ENCODE assay signal across 9 cellular contexts in genomic region chr11:4636962-4637661, GRCh38. TPM values are rescaled to one million over a fixed set of nuclear protein-coding genes. Genes with fewer than 3 reads are reported as not detected.
DNase-seq lines count a peak whose midpoint lies in the region; ATAC-seq, FAIRE-seq and TF ChIP-seq lines count a peak whose summit lies in the region.
"Had no signal": no experiment of that assay in that cellular context is flagged by ENCODE, and none has a peak within 500 bp of the region (broad histone marks: within the 10 kb centered on the region; RNA-seq: fewer than 3 reads in every experiment).

OR51D1 (plus strand) TSS chr11:4637477; CDS start chr11:4639791, 2,314 bp downstream.

- CTCF ChIA-PET in GM12878 (lab: Yijun Ruan, JAX) = interaction anchor here (0.7 to 3.9 kb wide), 25 partner anchors 9 to 749 kb away, joined by 3 to 28 read pairs (median 5); partner anchors contain the start of gene TRIM68

- H3K36me3 ChIP-seq in GM12878 (ENCODE audit: control insufficient read depth in 2 of 2, insufficient read depth in 2 of 2, low read length in 1 of 2) (no peaks in the 10 kb centered on the region), iPS-15b (ENCODE audit: control insufficient read depth, insufficient read depth, low read length) (no peaks in the 10 kb centered on the region), small intestine (ENCODE audit: control insufficient read depth in 2 of 2, insufficient read depth in 2 of 2, low read length in 2 of 2) (no peaks in the 10 kb centered on the region)

- WGBS in GM12878 (ENCODE audit: insufficient coverage, insufficient replicate concordance, low lambda C conversion rate, missing lambda C conversion rate) = 18% methylated on average over 21 of the region's 21 CpGs
- 30 to 34% (median 33%) methylated on average over 21 of the region's 21 CpGs for WGBS in small intestine, 3 donors

- RAD21 ChIA-PET in GM12878 (lab: Charles Lee; ENCODE audit: unreplicated experiment) = interaction anchor here (0.6 to 2.6 kb wide), 7 partner anchors 9 to 455 kb away, joined by 3 to 21 read pairs (median 4); no protein-coding TSS in a partner anchor

- DNase-seq in SIG-M5 treated with dmso at 0.1 percent for 504 hours (lab: John Stamatoyannopoulos, UW; ENCODE audit: unreplicated experiment) = peak; percentile 24
- no peak for DNase-seq in SIG-M5 (lab: John Stamatoyannopoulos, UW)
- peak; percentile 79 for DNase-seq in NCI-H146 treated with DMSO at 0.1 percent for 48 hours (lab: John Stamatoyannopoulos, UW; ENCODE audit: unreplicated experiment)
- DNase-seq in T-helper 9 cell = peak; percentile 54
- peak; percentile 21 for DNase-seq in GM12878 (ENCODE audit: low read depth, low spot score)
- DNase-seq in small intestine = peak; percentile 69

- SMC1A ChIA-PET in GM12878 (lab: Charles Lee; ENCODE audit: uncharacterized antibody, unreplicated experiment) = interaction anchor here (0.5 to 2.8 kb wide), 20 partner anchors 9 to 978 kb away, joined by 3 to 19 read pairs (median 3); no protein-coding TSS in a partner anchor

- H3K9me3 ChIP-seq in GM12878 (replicated peaks; ENCODE audit: control insufficient read depth, insufficient read depth, low read length) = no peaks in the 10 kb centered on the region
- no peaks in the 10 kb centered on the region for H3K9me3 ChIP-seq in iPS-15b (ENCODE audit: control insufficient read depth, insufficient read depth, low read length)
- H3K9me3 ChIP-seq in small intestine (ENCODE audit: control insufficient read depth, low read depth) = no peaks in the 10 kb centered on the region

- no peak within 1 kb of the TSS for H3K9ac ChIP-seq in GM12878 (ENCODE audit: control insufficient read depth, insufficient read depth, low read length)
- no peak within 1 kb of the TSS for H3K9ac ChIP-seq in iPS-15b (ENCODE audit: low read depth, low read length)

- intact Hi-C loops in GM12878 (cut with micrococcal nuclease; ENCODE audit: unreplicated experiment) = loop anchor here (1.0 to 5.0 kb wide), 3 partner anchors 190 to 450 kb away; no protein-coding TSS in a partner anchor

- peak; percentile 90 to 94 (median 91) for TF ChIP-seq CTCF in GM12878 (IDR thresholded peaks at IDR 0.05 in 2 of 3, conservative IDR thresholded peaks at IDR 0.05 in 1 of 3; ENCODE audit: control insufficient read depth in 2 of 3, extremely low read depth in 1 of 3, insufficient read depth in 1 of 3, low read depth in 3 of 3, low read length in 3 of 3)

- no TSS peak for BruUV-seq in GM12878 (replicated peaks; lab: Mats Ljungman, UMichigan)

- POLR2A ChIA-PET in GM12878 (lab: Charles Lee) = no interaction called here

- ATAC-seq in HG02943 (IDR thresholded peaks at IDR 0.05; ENCODE audit: low read depth, unreplicated experiment) = peak; percentile 92
- ATAC-seq in GM12878 = peak; percentile 99

- H2AFZ ChIP-seq in GM12878 (ENCODE audit: control insufficient read depth, low read depth, low read length) = no peak within 1 kb of the TSS

- H4K20me1 ChIP-seq in GM12878 (ENCODE audit: control insufficient read depth, insufficient read depth) = no peaks in the 10 kb centered on the region

- in situ Hi-C loops in GM12878 (cut with MboI) = loop anchor here (5.0 kb wide), 2 partner anchors 190 to 355 kb away; partner anchors contain the start of gene OR51L1

- TF ChIP-seq POLR2A in GM12878 (IDR thresholded peaks at IDR 0.05; ENCODE audit: low read depth, low read length) = no peak

- H3K79me2 ChIP-seq in GM12878 (ENCODE audit: control insufficient read depth, insufficient read depth, low read length) = no peaks in the 10 kb centered on the region

- no peak within 1 kb of the TSS for H3K27ac ChIP-seq in GM12878 (ENCODE audit: control insufficient read depth, insufficient read depth)
- no peak within 1 kb of the TSS for H3K27ac ChIP-seq in small intestine (ENCODE audit: low read depth in 1 of 2, low read length in 1 of 2)

- H3K27me3 ChIP-seq in GM12878 (replicated peaks in 1 of 2; ENCODE audit: control insufficient read depth in 2 of 2, insufficient read depth in 2 of 2, low read length in 1 of 2) = no peaks in the 10 kb centered on the region; a peak in 1 of 4 replicates
- peaks cover 13% of the 10 kb centered on the region for H3K27me3 ChIP-seq in iPS-15b (ENCODE audit: control insufficient read depth, insufficient read depth, low read length)
- no peaks in the 10 kb centered on the region for H3K27me3 ChIP-seq in small intestine (ENCODE audit: control insufficient read depth in 2 of 2, insufficient read depth in 2 of 2, low read length in 2 of 2)

- FAIRE-seq in GM12878 (lab: Jason Lieb, UNC) = peak; percentile 27
- no peak for FAIRE-seq in small intestine (lab: Jason Lieb, UNC)
- FAIRE-seq: G401.6 had no signal

- peak; percentile 71 for TF ChIP-seq RAD21 in GM12878 (IDR thresholded peaks at IDR 0.05; ENCODE audit: insufficient read depth, low read depth, low read length)

- H3K4me1 ChIP-seq in GM12878 (ENCODE audit: control insufficient read depth, insufficient read depth, low read length) = no peaks in the 10 kb centered on the region
- no peaks in the 10 kb centered on the region for H3K4me1 ChIP-seq in iPS-15b (ENCODE audit: control insufficient read depth, insufficient read depth, low read length)
- H3K4me1 ChIP-seq in small intestine (ENCODE audit: control insufficient read depth in 2 of 2, insufficient read depth in 1 of 2, low read depth in 1 of 2, low read length in 1 of 2) = no peaks in the 10 kb centered on the region

- H3K4me2 ChIP-seq in GM12878 (ENCODE audit: control insufficient read depth, insufficient read depth) = no peak within 1 kb of the TSS

- TF ChIP-seq EP300 in GM12878 (IDR thresholded peaks at IDR 0.05; ENCODE audit: borderline replicate concordance in 1 of 2, control insufficient read depth in 1 of 2, low read depth in 2 of 2, low read length in 2 of 2) = no peak

- H3K4me3 ChIP-seq in GM12878 = no peak within 1 kb of the TSS
- H3K4me3 ChIP-seq in iPS-15b (ENCODE audit: low read depth, low read length) = peak within 1 kb of the TSS; percentile 36
- H3K4me3 ChIP-seq in small intestine (ENCODE audit: low read depth in 1 of 2, low read length in 2 of 2) = no peak within 1 kb of the TSS

TF ChIP-seq in GM12878, 131 proteins besides CTCF, POLR2A, EP300 and RAD21:
- TF ChIP-seq WRNIP1 (IDR thresholded peaks at IDR 0.05; ENCODE audit: borderline replicate concordance, low read depth, low read length) = 0 out of 2 replicates have a peak, but pooled peaks have one; percentile 43
- TF ChIP-seq YY1 (IDR thresholded peaks at IDR 0.05; ENCODE audit: low read depth, low read length) = peak; percentile 66
- peak; percentile 93 for TF ChIP-seq SMC3 (IDR thresholded peaks at IDR 0.05; ENCODE audit: borderline replicate concordance, low read length)
- TF ChIP-seq SREBF2 (IDR thresholded peaks at IDR 0.05; ENCODE audit: low read length) = no peak
- TF ChIP-seq IRF4 (IDR thresholded peaks at IDR 0.05; ENCODE audit: low read depth, low read length) = 0 out of 2 replicates have a peak, but pooled peaks have one; percentile 44
- TF ChIP-seq RUNX3 (IDR thresholded peaks at IDR 0.05; ENCODE audit: low read length) = no peak
- no peak for TF ChIP-seq NRF1 (conservative IDR thresholded peaks at IDR 0.05; ENCODE audit: low read depth, low read length)

RNA-seq across cellular contexts. Expression of gene OR51D1, which starts in this region (rescaled TPM):
- not detected in 2 replicates for total RNA-seq in GM12878 (2013; cell fraction: nucleolus; rRNA removed)
- total RNA-seq in GM12878 (2014; rRNA removed) (0.06 TPM in 1 of 2 replicates, not detected in the other), GM12878 (2014; rRNA removed; fragmentation: Illumina TruSeq; extraction: Trizol) (not detected in 2 replicates), GM12878 (2021) (not detected in 2 replicates)
- polyA plus RNA-seq in GM12878 (2011; ENCODE audit: low read depth) = not detected
- polyA plus RNA-seq in GM12878 (2011; rRNA removed) (not detected in 2 replicates), GM12878 (2014; fragmentation: Illumina TruSeq; extraction: Trizol) (not detected in 2 replicates), GM12878 (2014; fragmentation: Nextera tagmentation; extraction: Ambion mirVana) (not detected), GM12878 (2014; rRNA removed) (0.03 TPM in 1 of 2 replicates, not detected in the other), GM12878 (2016; fragmentation: Nextera tagmentation; extraction: Ambion mirVana) (not detected), small intestine (not detected)
- polyA plus RNA-seq in GM12878 (2011; cell fraction: cytosol; rRNA removed) = not detected in 2 replicates
- not detected in 2 replicates for polyA plus RNA-seq in GM12878 (2011; cell fraction: nucleus; rRNA removed)
- not detected in 2 replicates for polyA plus RNA-seq in GM12878 (2012)
- not detected in 2 replicates for polyA minus RNA-seq in GM12878 (2011; rRNA and poly(A)+ RNA removed)
- not detected in 2 replicates for polyA minus RNA-seq in GM12878 (2011; cell fraction: cytosol; rRNA and poly(A)+ RNA removed)
- polyA minus RNA-seq in GM12878 (2011; cell fraction: nucleus; rRNA and poly(A)+ RNA removed) = not detected in 2 replicates

Comparison
In these comparisons a context has a peak if more than half of its experiments do, and no peak if none do; other contexts are left out.
1. Peak in DNase-seq and ATAC-seq in GM12878; RNA of the gene not detected or under 1 TPM.
2. Peak in DNase-seq in small intestine; RNA of the gene not detected or under 1 TPM.